In the genomic region with DNA sequence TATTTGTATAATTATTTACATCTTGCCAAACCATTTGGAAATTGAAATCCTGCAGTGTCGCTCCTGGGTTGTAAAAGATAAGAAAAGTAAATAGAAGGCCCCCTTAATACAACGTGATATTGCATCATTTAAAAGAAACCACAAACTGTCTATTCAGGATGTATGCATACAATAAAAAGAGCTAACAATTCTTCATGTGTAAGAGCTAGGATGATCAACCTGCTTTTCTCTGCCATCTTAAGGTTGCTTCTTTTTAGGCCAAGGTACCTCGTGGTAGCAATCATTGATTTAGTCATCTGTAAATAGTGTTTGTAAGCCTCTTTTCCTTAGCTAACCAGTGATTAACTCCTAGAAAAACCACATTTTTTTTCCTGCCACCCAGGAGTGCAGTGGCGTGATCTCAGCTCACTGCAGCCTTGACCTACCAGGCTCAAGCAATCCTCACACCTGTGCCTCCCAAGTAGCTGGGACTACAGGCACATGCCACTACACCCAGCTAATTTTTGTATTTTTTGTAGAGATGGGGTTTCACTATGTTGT, we compare ENCODE assay signal across 1 cellular context.
TF ChIP-seq lines count a peak whose summit lies in the region.

No MANE protein-coding gene starts in this region.

TF ChIP-seq in HEK293, 187 proteins besides CTCF, POLR2A, EP300 and RAD21 (continued from another document and continues in another):
- TF ChIP-seq, protein P1, sequence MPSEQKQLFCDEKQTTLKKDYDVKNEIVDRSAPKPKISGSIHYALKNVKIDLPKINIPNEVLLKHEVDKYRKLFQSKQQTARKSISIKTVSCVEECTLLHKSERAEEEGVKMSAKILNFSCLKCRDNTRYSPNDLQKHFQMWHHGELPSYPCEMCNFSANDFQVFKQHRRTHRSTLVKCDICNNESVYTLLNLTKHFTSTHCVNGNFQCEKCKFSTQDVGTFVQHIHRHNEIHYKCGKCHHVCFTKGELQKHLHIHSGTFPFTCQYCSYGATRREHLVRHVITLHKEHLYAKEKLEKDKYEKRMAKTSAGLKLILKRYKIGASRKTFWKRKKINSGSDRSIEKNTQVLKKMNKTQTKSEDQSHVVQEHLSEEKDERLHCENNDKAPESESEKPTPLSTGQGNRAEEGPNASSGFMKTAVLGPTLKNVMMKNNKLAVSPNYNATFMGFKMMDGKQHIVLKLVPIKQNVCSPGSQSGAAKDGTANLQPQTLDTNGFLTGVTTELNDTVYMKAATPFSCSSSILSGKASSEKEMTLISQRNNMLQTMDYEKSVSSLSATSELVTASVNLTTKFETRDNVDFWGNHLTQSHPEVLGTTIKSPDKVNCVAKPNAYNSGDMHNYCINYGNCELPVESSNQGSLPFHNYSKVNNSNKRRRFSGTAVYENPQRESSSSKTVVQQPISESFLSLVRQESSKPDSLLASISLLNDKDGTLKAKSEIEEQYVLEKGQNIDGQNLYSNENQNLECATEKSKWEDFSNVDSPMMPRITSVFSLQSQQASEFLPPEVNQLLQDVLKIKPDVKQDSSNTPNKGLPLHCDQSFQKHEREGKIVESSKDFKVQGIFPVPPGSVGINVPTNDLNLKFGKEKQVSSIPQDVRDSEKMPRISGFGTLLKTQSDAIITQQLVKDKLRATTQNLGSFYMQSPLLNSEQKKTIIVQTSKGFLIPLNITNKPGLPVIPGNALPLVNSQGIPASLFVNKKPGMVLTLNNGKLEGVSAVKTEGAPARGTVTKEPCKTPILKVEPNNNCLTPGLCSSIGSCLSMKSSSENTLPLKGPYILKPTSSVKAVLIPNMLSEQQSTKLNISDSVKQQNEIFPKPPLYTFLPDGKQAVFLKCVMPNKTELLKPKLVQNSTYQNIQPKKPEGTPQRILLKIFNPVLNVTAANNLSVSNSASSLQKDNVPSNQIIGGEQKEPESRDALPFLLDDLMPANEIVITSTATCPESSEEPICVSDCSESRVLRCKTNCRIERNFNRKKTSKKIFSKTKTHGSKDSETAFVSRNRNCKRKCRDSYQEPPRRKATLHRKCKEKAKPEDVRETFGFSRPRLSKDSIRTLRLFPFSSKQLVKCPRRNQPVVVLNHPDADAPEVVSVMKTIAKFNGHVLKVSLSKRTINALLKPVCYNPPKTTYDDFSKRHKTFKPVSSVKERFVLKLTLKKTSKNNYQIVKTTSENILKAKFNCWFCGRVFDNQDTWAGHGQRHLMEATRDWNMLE (tag by site-specific recombination; conservative IDR thresholded peaks at IDR 0.05; ENCODE audit: low read depth) = peak; percentile 43; the same call in 1 of the 2 replicates
- TF ChIP-seq ZBTB17 (tag by site-specific recombination; IDR thresholded peaks at IDR 0.05) = peak; percentile 66
- TF ChIP-seq ZNF266 (tag by site-specific recombination; IDR thresholded peaks at IDR 0.05; ENCODE audit: low read depth) = no peak
- TF ChIP-seq ZNF571 (tag by site-specific recombination; IDR thresholded peaks at IDR 0.05) = no peak
- TF ChIP-seq ZXDB (tag by site-specific recombination; IDR thresholded peaks at IDR 0.05) = peak; percentile 61; the same call in 1 of the 2 replicates
- TF ChIP-seq ZNF114 (tag by site-specific recombination; IDR thresholded peaks at IDR 0.05) = no peak
- TF ChIP-seq ZSCAN30 (tag by site-specific recombination; IDR thresholded peaks at IDR 0.05) = 0 out of 2 replicates have a peak, but pooled peaks have one; percentile 7
- TF ChIP-seq ZNF23 (tag by site-specific recombination; IDR thresholded peaks at IDR 0.05; ENCODE audit: borderline replicate concordance) = no peak
- no peak for TF ChIP-seq ZNF785 (tag by site-specific recombination; IDR thresholded peaks at IDR 0.05)
- no peak for TF ChIP-seq ZNF132 (tag by site-specific recombination; IDR thresholded peaks at IDR 0.05; ENCODE audit: borderline replicate concordance)
- TF ChIP-seq ZBTB20 (tag by site-specific recombination; IDR thresholded peaks at IDR 0.05) = no peak; the same call in 1 of the 2 replicates
- TF ChIP-seq, protein P2, sequence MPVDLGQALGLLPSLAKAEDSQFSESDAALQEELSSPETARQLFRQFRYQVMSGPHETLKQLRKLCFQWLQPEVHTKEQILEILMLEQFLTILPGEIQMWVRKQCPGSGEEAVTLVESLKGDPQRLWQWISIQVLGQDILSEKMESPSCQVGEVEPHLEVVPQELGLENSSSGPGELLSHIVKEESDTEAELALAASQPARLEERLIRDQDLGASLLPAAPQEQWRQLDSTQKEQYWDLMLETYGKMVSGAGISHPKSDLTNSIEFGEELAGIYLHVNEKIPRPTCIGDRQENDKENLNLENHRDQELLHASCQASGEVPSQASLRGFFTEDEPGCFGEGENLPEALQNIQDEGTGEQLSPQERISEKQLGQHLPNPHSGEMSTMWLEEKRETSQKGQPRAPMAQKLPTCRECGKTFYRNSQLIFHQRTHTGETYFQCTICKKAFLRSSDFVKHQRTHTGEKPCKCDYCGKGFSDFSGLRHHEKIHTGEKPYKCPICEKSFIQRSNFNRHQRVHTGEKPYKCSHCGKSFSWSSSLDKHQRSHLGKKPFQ (tag by site-specific recombination; IDR thresholded peaks at IDR 0.05) = 0 out of 2 replicates have a peak, but pooled peaks have one; percentile 8
- TF ChIP-seq, protein P3, sequence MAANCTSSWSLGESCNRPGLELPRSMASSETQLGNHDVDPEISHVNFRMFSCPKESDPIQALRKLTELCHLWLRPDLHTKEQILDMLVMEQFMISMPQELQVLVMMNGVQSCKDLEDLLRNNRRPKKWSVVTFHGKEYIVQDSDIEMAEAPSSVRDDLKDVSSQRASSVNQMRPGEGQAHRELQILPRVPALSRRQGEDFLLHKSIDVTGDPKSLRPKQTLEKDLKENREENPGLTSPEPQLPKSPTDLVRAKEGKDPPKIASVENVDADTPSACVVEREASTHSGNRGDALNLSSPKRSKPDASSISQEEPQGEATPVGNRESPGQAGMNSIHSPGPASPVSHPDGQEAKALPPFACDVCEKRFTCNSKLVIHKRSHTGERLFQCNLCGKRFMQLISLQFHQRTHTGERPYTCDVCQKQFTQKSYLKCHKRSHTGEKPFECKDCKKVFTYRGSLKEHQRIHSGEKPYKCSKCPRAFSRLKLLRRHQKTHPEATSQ (tag by site-specific recombination; IDR thresholded peaks at IDR 0.05) = no peak
- no peak for TF ChIP-seq ZNF10 (tag by site-specific recombination; IDR thresholded peaks at IDR 0.05)
- TF ChIP-seq ZNF529 (tag by site-specific recombination; IDR thresholded peaks at IDR 0.05; ENCODE audit: insufficient replicate concordance) = no peak
- no peak for TF ChIP-seq KLF10 (tag by site-specific recombination; IDR thresholded peaks at IDR 0.05)
- TF ChIP-seq, protein P4, sequence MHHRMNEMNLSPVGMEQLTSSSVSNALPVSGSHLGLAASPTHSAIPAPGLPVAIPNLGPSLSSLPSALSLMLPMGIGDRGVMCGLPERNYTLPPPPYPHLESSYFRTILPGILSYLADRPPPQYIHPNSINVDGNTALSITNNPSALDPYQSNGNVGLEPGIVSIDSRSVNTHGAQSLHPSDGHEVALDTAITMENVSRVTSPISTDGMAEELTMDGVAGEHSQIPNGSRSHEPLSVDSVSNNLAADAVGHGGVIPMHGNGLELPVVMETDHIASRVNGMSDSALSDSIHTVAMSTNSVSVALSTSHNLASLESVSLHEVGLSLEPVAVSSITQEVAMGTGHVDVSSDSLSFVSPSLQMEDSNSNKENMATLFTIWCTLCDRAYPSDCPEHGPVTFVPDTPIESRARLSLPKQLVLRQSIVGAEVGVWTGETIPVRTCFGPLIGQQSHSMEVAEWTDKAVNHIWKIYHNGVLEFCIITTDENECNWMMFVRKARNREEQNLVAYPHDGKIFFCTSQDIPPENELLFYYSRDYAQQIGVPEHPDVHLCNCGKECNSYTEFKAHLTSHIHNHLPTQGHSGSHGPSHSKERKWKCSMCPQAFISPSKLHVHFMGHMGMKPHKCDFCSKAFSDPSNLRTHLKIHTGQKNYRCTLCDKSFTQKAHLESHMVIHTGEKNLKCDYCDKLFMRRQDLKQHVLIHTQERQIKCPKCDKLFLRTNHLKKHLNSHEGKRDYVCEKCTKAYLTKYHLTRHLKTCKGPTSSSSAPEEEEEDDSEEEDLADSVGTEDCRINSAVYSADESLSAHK (tag by site-specific recombination; IDR thresholded peaks at IDR 0.05) = peak; percentile 42; the same call in 1 of the 2 replicates
- TF ChIP-seq, protein P5, sequence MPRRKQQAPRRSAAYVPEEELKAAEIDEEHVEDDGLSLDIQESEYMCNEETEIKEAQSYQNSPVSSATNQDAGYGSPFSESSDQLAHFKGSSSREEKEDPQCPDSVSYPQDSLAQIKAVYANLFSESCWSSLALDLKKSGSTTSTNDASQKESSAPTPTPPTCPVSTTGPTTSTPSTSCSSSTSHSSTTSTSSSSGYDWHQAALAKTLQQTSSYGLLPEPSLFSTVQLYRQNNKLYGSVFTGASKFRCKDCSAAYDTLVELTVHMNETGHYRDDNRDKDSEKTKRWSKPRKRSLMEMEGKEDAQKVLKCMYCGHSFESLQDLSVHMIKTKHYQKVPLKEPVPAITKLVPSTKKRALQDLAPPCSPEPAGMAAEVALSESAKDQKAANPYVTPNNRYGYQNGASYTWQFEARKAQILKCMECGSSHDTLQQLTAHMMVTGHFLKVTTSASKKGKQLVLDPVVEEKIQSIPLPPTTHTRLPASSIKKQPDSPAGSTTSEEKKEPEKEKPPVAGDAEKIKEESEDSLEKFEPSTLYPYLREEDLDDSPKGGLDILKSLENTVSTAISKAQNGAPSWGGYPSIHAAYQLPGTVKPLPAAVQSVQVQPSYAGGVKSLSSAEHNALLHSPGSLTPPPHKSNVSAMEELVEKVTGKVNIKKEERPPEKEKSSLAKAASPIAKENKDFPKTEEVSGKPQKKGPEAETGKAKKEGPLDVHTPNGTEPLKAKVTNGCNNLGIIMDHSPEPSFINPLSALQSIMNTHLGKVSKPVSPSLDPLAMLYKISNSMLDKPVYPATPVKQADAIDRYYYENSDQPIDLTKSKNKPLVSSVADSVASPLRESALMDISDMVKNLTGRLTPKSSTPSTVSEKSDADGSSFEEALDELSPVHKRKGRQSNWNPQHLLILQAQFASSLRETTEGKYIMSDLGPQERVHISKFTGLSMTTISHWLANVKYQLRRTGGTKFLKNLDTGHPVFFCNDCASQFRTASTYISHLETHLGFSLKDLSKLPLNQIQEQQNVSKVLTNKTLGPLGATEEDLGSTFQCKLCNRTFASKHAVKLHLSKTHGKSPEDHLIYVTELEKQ (tag by site-specific recombination; IDR thresholded peaks at IDR 0.05; ENCODE audit: borderline replicate concordance) = no peak
- peak; percentile 97 for TF ChIP-seq SP7 (tag by site-specific recombination; IDR thresholded peaks at IDR 0.05)
- TF ChIP-seq, protein P6, sequence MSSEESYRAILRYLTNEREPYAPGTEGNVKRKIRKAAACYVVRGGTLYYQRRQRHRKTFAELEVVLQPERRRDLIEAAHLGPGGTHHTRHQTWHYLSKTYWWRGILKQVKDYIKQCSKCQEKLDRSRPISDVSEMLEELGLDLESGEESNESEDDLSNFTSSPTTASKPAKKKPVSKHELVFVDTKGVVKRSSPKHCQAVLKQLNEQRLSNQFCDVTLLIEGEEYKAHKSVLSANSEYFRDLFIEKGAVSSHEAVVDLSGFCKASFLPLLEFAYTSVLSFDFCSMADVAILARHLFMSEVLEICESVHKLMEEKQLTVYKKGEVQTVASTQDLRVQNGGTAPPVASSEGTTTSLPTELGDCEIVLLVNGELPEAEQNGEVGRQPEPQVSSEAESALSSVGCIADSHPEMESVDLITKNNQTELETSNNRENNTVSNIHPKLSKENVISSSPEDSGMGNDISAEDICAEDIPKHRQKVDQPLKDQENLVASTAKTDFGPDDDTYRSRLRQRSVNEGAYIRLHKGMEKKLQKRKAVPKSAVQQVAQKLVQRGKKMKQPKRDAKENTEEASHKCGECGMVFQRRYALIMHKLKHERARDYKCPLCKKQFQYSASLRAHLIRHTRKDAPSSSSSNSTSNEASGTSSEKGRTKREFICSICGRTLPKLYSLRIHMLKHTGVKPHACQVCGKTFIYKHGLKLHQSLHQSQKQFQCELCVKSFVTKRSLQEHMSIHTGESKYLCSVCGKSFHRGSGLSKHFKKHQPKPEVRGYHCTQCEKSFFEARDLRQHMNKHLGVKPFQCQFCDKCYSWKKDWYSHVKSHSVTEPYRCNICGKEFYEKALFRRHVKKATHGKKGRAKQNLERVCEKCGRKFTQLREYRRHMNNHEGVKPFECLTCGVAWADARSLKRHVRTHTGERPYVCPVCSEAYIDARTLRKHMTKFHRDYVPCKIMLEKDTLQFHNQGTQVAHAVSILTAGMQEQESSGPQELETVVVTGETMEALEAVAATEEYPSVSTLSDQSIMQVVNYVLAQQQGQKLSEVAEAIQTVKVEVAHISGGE (tag by site-specific recombination; conservative IDR thresholded peaks at IDR 0.05; ENCODE audit: low read depth) = no peak
- TF ChIP-seq, protein P7, sequence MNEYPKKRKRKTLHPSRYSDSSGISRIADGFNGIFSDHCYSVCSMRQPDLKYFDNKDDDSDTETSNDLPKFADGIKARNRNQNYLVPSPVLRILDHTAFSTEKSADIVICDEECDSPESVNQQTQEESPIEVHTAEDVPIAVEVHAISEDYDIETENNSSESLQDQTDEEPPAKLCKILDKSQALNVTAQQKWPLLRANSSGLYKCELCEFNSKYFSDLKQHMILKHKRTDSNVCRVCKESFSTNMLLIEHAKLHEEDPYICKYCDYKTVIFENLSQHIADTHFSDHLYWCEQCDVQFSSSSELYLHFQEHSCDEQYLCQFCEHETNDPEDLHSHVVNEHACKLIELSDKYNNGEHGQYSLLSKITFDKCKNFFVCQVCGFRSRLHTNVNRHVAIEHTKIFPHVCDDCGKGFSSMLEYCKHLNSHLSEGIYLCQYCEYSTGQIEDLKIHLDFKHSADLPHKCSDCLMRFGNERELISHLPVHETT (tag by site-specific recombination; IDR thresholded peaks at IDR 0.05) = no peak
- peak; percentile 15; the same call in 1 of the 2 replicates for TF ChIP-seq WT1 (tag by site-specific recombination; IDR thresholded peaks at IDR 0.05)
- TF ChIP-seq YY2 (tag by site-specific recombination; IDR thresholded peaks at IDR 0.05) = no peak
- TF ChIP-seq ZNF335 (tag by site-specific recombination; conservative IDR thresholded peaks at IDR 0.05) = 0 out of 2 replicates have a peak, but pooled peaks have one; percentile 19
- peak; percentile 93 for TF ChIP-seq ZNF660 (tag by site-specific recombination; IDR thresholded peaks at IDR 0.05)
- TF ChIP-seq ZNF221 (tag by site-specific recombination; IDR thresholded peaks at IDR 0.05; ENCODE audit: borderline replicate concordance) = no peak
- TF ChIP-seq, protein P8, sequence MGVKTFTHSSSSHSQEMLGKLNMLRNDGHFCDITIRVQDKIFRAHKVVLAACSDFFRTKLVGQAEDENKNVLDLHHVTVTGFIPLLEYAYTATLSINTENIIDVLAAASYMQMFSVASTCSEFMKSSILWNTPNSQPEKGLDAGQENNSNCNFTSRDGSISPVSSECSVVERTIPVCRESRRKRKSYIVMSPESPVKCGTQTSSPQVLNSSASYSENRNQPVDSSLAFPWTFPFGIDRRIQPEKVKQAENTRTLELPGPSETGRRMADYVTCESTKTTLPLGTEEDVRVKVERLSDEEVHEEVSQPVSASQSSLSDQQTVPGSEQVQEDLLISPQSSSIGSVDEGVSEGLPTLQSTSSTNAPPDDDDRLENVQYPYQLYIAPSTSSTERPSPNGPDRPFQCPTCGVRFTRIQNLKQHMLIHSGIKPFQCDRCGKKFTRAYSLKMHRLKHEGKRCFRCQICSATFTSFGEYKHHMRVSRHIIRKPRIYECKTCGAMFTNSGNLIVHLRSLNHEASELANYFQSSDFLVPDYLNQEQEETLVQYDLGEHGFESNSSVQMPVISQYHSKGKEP (tag by site-specific recombination; IDR thresholded peaks at IDR 0.05) = peak; percentile 51; the same call in 1 of the 2 replicates
- TF ChIP-seq, protein P9, sequence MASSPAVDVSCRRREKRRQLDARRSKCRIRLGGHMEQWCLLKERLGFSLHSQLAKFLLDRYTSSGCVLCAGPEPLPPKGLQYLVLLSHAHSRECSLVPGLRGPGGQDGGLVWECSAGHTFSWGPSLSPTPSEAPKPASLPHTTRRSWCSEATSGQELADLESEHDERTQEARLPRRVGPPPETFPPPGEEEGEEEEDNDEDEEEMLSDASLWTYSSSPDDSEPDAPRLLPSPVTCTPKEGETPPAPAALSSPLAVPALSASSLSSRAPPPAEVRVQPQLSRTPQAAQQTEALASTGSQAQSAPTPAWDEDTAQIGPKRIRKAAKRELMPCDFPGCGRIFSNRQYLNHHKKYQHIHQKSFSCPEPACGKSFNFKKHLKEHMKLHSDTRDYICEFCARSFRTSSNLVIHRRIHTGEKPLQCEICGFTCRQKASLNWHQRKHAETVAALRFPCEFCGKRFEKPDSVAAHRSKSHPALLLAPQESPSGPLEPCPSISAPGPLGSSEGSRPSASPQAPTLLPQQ (tag by site-specific recombination; IDR thresholded peaks at IDR 0.05) = peak; percentile 94
